14 cellular contexts compared by ENCODE assay signal in genomic region chr3:71341721-71342120, GRCh38.
DNase-seq lines count a peak whose midpoint lies in the region; ATAC-seq and TF ChIP-seq lines count a peak whose summit lies in the region.
"Had no signal": no experiment of that assay in that cellular context is flagged by ENCODE, and none has a peak within 500 bp of the region (broad histone marks: within the 10 kb centered on the region; RNA-seq: fewer than 3 reads in every experiment).

No MANE protein-coding gene starts in this region.

- TF ChIP-seq CTCF in AG10803 (conservative IDR thresholded peaks at IDR 0.05; ENCODE audit: low read length) (no peak), endothelial cell (IDR thresholded peaks at IDR 0.05; ENCODE audit: unreplicated experiment) (no peak)

- no peak overlapping the region for H3K4me3 Mint-ChIP-seq in endothelial cell (ENCODE audit: unreplicated experiment)
- H3K4me3 Mint-ChIP-seq: activated naive CD4-positive, alpha-beta T cell treated with anti-CD3 and anti-CD28 coated beads for 36 hours had no signal

- peak; percentile 86 for DNase-seq in AG10803 (ENCODE audit: low read depth)
- peak; percentile 66 for DNase-seq in NCI-H226
- peak; percentile 37 for DNase-seq in dermis blood vessel endothelial cell
- peak; percentile 49 for DNase-seq in myocyte (ENCODE audit: low read depth)
- DNase-seq in foreskin melanocyte, result no peak
- DNase-seq in activated T-cell treated with anti-CD3 and anti-CD28 coated beads for 4 hours, result no peak
- no peak for DNase-seq in endothelial cell (ENCODE audit: low spot score)
- DNase-seq: activated naive CD4-positive, alpha-beta T cell treated with anti-CD3 and anti-CD28 coated beads for 36 hours; esophagus squamous epithelium; MM.1S; stimulated activated naive CD4-positive, alpha-beta T cell had no signal

- no peaks in the 10 kb centered on the region for H3K9me3 Mint-ChIP-seq in endothelial cell (ENCODE audit: unreplicated experiment)

- no peak for ATAC-seq in GM18498 (IDR thresholded peaks at IDR 0.05; ENCODE audit: unreplicated experiment)

- peaks cover 4% of the 10 kb centered on the region for H3K36me3 Mint-ChIP-seq in endothelial cell (ENCODE audit: low read depth, unreplicated experiment)

- H3K4me1 Mint-ChIP-seq in endothelial cell (ENCODE audit: unreplicated experiment), result no peaks in the 10 kb centered on the region

- H3K27ac Mint-ChIP-seq in endothelial cell (ENCODE audit: unreplicated experiment), result no peak overlapping the region
- H3K27ac Mint-ChIP-seq: activated naive CD4-positive, alpha-beta T cell treated with anti-CD3 and anti-CD28 coated beads for 36 hours had no signal

- peaks cover 2% of the 10 kb centered on the region for H3K27me3 Mint-ChIP-seq in endothelial cell (ENCODE audit: unreplicated experiment)

- no peak overlapping the region for H3K4me3 ChIP-seq in AG10803 (ENCODE audit: low read length)
- H3K4me3 ChIP-seq: BLaER1 treated with 17β-estradiol and CSF1 and Interleukin-3, amounts not matched to agents 10 nM and 100 nM; esophagus squamous epithelium; vagina had no signal

Comparison
In these comparisons a context has a peak if more than half of its experiments do, and no peak if none do; other contexts are left out.
1. DNase-seq: peak in AG10803 (single experiment), NCI-H226 (single experiment), dermis blood vessel endothelial cell (single experiment) and myocyte (single experiment); none in foreskin melanocyte (single experiment), activated T-cell treated with anti-CD3 and anti-CD28 coated beads for 4 hours (single experiment) and endothelial cell (single experiment).